8 cellular contexts compared by ENCODE assay signal in the genomic region with DNA sequence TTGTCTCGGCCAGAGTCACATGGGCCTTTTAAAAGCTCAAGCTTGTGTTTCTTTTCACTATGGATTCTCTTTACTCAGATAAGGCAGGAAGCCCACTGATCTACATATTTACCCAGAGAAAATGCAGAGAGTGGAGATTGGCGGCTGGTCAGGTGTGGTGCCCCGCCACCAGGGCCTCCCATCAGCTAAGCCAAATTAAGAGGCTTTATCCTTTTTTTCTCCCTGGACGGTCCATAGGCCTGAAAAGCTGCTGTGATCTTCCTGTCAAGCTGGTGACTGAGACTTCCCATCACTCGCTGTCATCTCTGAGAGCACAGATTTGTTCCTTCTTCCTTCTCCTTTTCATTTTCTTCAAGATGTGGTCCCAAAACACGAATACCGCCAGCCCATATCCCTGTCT. TPM values are rescaled to one million over a fixed set of nuclear protein-coding genes. Genes with fewer than 3 reads are reported as not detected.
DNase-seq lines count a peak whose midpoint lies in the region; ATAC-seq and TF ChIP-seq lines count a peak whose summit lies in the region.

No MANE protein-coding gene starts in this region.

- H3K27me3 ChIP-seq in right cardiac atrium (ENCODE audit: control insufficient read depth, insufficient read depth), result no peaks in the 10 kb centered on the region

- peaks cover 8% of the 10 kb centered on the region for H3K36me3 ChIP-seq in mucosa of descending colon (ENCODE audit: low read depth)

- DNase-seq in DMS 273 (lab: John Stamatoyannopoulos, UW; ENCODE audit: unreplicated experiment) (peak; percentile 38), DMS 273 treated with DMSO at 0.1 percent for 48 hours (lab: John Stamatoyannopoulos, UW) (no peak), right cardiac atrium (no peak), mucosa of descending colon (no peak)
- no peak for DNase-seq in effector CD4-positive, alpha-beta T cell

- TF ChIP-seq CTCF in VCaP (conservative IDR thresholded peaks at IDR 0.05) (no peak), mucosa of descending colon (IDR thresholded peaks at IDR 0.05) (no peak)

- no peak for ATAC-seq in right cardiac atrium
- ATAC-seq in stimulated activated memory B cell treated with anti-CD40 and anti-IgM and Interleukin-4, amounts not matched to agents 10 μg/mL and 1 μg/mL and 100 μg/mL, for 72 hours, result no peak
- no peak for ATAC-seq in GM18520 (IDR thresholded peaks at IDR 0.05; ENCODE audit: unreplicated experiment)
- no peak for ATAC-seq in mucosa of descending colon

- no peaks in the 10 kb centered on the region for H3K9me3 Mint-ChIP-seq in stimulated activated memory B cell treated with anti-CD40 and anti-IgM and Interleukin-4, amounts not matched to agents 10 μg/mL and 1 μg/mL and 100 μg/mL, for 72 hours

- H3K27ac Mint-ChIP-seq in stimulated activated memory B cell treated with anti-CD40 and anti-IgM and Interleukin-4, amounts not matched to agents 10 μg/mL and 1 μg/mL and 100 μg/mL, for 72 hours, result peak overlapping the region; percentile 100

- 16% methylated on average over 7 of the region's 7 CpGs for WGBS in right cardiac atrium

- H3K36me3 Mint-ChIP-seq in stimulated activated memory B cell treated with anti-CD40 and anti-IgM and Interleukin-4, amounts not matched to agents 10 μg/mL and 1 μg/mL and 100 μg/mL, for 72 hours, result peaks cover 57% of the 10 kb centered on the region

- H3K27me3 Mint-ChIP-seq in stimulated activated memory B cell treated with anti-CD40 and anti-IgM and Interleukin-4, amounts not matched to agents 10 μg/mL and 1 μg/mL and 100 μg/mL, for 72 hours, result no peaks in the 10 kb centered on the region

- H3K9me3 ChIP-seq in right cardiac atrium (ENCODE audit: control insufficient read depth, low read length) (no peaks in the 10 kb centered on the region), mucosa of descending colon (no peaks in the 10 kb centered on the region)

- H3K27ac ChIP-seq in VCaP (peak overlapping the region; percentile 93), right cardiac atrium (ENCODE audit: low read length) (no peak overlapping the region)

- peak overlapping the region; percentile 100 for H3K4me3 Mint-ChIP-seq in stimulated activated memory B cell treated with anti-CD40 and anti-IgM and Interleukin-4, amounts not matched to agents 10 μg/mL and 1 μg/mL and 100 μg/mL, for 72 hours

- peaks cover 21% of the 10 kb centered on the region for H3K4me1 ChIP-seq in right cardiac atrium (ENCODE audit: control insufficient read depth, insufficient read depth, low read length)
- peaks cover 56% of the 10 kb centered on the region for H3K4me1 ChIP-seq in mucosa of descending colon (ENCODE audit: low read depth)

- peaks cover 72% of the 10 kb centered on the region for H3K4me1 Mint-ChIP-seq in stimulated activated memory B cell treated with anti-CD40 and anti-IgM and Interleukin-4, amounts not matched to agents 10 μg/mL and 1 μg/mL and 100 μg/mL, for 72 hours

- intact Hi-C loops in right cardiac atrium (cut with DNase I), result no loop called here
- intact Hi-C loops in mucosa of descending colon (cut with DNase I, micrococcal nuclease), result no loop called here

- H3K4me3 ChIP-seq in right cardiac atrium (ENCODE audit: low read length), result peak overlapping the region; percentile 90
- H3K4me3 ChIP-seq in mucosa of descending colon, result no peak overlapping the region

RNA-seq across cellular contexts. Expression of a gene that starts 1.9 kb away (rescaled TPM):
- total RNA-seq in right cardiac atrium, result 10 to 100 TPM; 50.5 to 65.0 (median 61.8) TPM
- 48.4 TPM for polyA plus RNA-seq in right cardiac atrium
- 100 to 1,000 TPM in 1 of 3 donors, 10 to 100 TPM in 2; 78.8 to 115 (median 83.3) TPM for total RNA-seq in mucosa of descending colon

RNA-seq across cellular contexts. Expression of a gene that starts 2.2 kb away (rescaled TPM):
- total RNA-seq in right cardiac atrium (10 to 100 TPM; 53.3 to 68.8 (median 63.1) TPM), mucosa of descending colon (100 to 1,000 TPM in 2 of 3 donors, 10 to 100 TPM in 1; 66.7 to 122 (median 102) TPM)
- polyA plus RNA-seq in right cardiac atrium, result 43.6 TPM

RNA-seq across cellular contexts. Expression of a gene that starts 55.6 kb away (rescaled TPM):
- total RNA-seq in right cardiac atrium, result 100 to 1,000 TPM; 132 to 175 (median 149) TPM
- 296 TPM for polyA plus RNA-seq in right cardiac atrium
- 10 to 100 TPM; 70.1 to 73.7 (median 70.9) TPM for total RNA-seq in mucosa of descending colon

RNA-seq across cellular contexts. Expression of a gene that starts 56.1 kb away (rescaled TPM):
- total RNA-seq in right cardiac atrium (1 to 10 TPM; 4.3 to 7.1 (median 6.8) TPM), mucosa of descending colon (1 to 10 TPM; 2.3 to 8.2 (median 3.3) TPM)
- 9.8 TPM for polyA plus RNA-seq in right cardiac atrium

RNA-seq across cellular contexts. Expression of a gene that starts 57.0 kb away (rescaled TPM):
- total RNA-seq in right cardiac atrium (under 1 TPM in 3 of 4 donors, not detected in 1; 0.06 to 0.11 (median 0.08) TPM), mucosa of descending colon (1 to 10 TPM; 4.6 to 9.0 (median 5.6) TPM)
- polyA plus RNA-seq in right cardiac atrium, result 0.34 TPM
